In genomic region chr4:102402223-102402622, GRCh38 we compare ENCODE assay signal across 21 cellular contexts. TPM values are rescaled to one million over a fixed set of nuclear protein-coding genes. Genes with fewer than 3 reads are reported as not detected.
DNase-seq lines count a peak whose midpoint lies in the region; ATAC-seq, FAIRE-seq and TF ChIP-seq lines count a peak whose summit lies in the region.
"Had no signal": no experiment of that assay in that cellular context is flagged by ENCODE, and none has a peak within 500 bp of the region (broad histone marks: within the 10 kb centered on the region; RNA-seq: fewer than 3 reads in every experiment).

No MANE protein-coding gene starts in this region.

- FAIRE-seq in RCC 7860 (lab: Jason Lieb, UNC): peak; percentile 81
- FAIRE-seq: A204.1, D721Med, GM12878 had no signal

- TF ChIP-seq CTCF in epithelial cell of proximal tubule (conservative IDR thresholded peaks at IDR 0.05; ENCODE audit: low read depth, low read length): no peak

- intact Hi-C loops in left cardiac atrium (cut with DNase I): no loop called here

- DNase-seq in ACHN (peak; percentile 34), RCC 7860 (ENCODE audit: low spot score) (no peak), epithelial cell of proximal tubule (ENCODE audit: low read depth) (peak; percentile 25), NCI-H146 treated with DMSO at 0.1 percent for 48 hours (lab: John Stamatoyannopoulos, UW; ENCODE audit: unreplicated experiment) (no peak), islet precursor cell (no peak), left cardiac atrium (no peak)
- DNase-seq: AML-193; BE2C; CD4-positive, alpha-beta T cell; CD8-positive, alpha-beta memory T cell; DMS 273 treated with DMSO at 0.1 percent for 48 hours; DMS79; EL; GDM1; H9 had no signal

- in situ Hi-C loops in ACHN (cut with HindIII; ENCODE audit: low pct_ligation_motif_present, low pct_unique_long_range_greater_than_20kb, low sequenced_read_pairs): no loop called here

- no peak for ATAC-seq in left cardiac atrium
- ATAC-seq: GM12878, GM23338, HCT116 had no signal

- no peak overlapping the region for H3K4me3 ChIP-seq in epithelial cell of proximal tubule (ENCODE audit: low read depth, low read length)
- H3K4me3 ChIP-seq: BLaER1 treated with 17β-estradiol and CSF1 and Interleukin-3, amounts not matched to agents 10 nM and 100 nM; GM12878; GM23338 had no signal

RNA-seq across cellular contexts. Expression of gene SLC39A8, which starts 56.9 kb away (rescaled TPM):
- 6.6 and 18.9 TPM in 2 replicates for total RNA-seq in epithelial cell of proximal tubule
- total RNA-seq in left cardiac atrium: 10 to 100 TPM; 42.4 to 66.6 TPM

Comparison
In these comparisons a context has a peak if more than half of its experiments do, and no peak if none do; other contexts are left out.
1. DNase-seq: peak in ACHN (single experiment) and epithelial cell of proximal tubule (single experiment); none in RCC 7860 (single experiment), NCI-H146 treated with DMSO at 0.1 percent for 48 hours (single experiment), islet precursor cell (single experiment) and left cardiac atrium (single experiment).